19 cellular contexts compared by ENCODE assay signal in genomic region chr12:121232977-121233627, GRCh38. TPM values are rescaled to one million over a fixed set of nuclear protein-coding genes. Genes with fewer than 3 reads are reported as not detected.
A peak's percentile ranks its signal among the peaks of the same experiment; 100 is the strongest.
DNase-seq lines count a peak whose midpoint lies in the region; ATAC-seq and TF ChIP-seq lines count a peak whose summit lies in the region.
"Had no signal": no experiment of that assay in that cellular context is flagged by ENCODE, and none has a peak within 500 bp of the region (broad histone marks: within the 10 kb centered on the region; RNA-seq: fewer than 3 reads in every experiment).

No MANE protein-coding gene starts in this region.

- H4K20me1 ChIP-seq in DOHH2 (ENCODE audit: control insufficient read depth, insufficient read depth, low read depth, low read length) (no peaks in the 10 kb centered on the region), mammary epithelial cell (ENCODE audit: insufficient read depth, low read length) (no peaks in the 10 kb centered on the region)

- no peaks in the 10 kb centered on the region for H3F3A ChIP-seq in DOHH2 (ENCODE audit: control insufficient read depth, insufficient read depth)

- ATAC-seq in lower lobe of right lung, result peak; percentile 7 to 29
- ATAC-seq in HG03571 (IDR thresholded peaks at IDR 0.05; ENCODE audit: unreplicated experiment), result no peak
- ATAC-seq: activated naive CD8-positive, alpha-beta T cell treated with anti-CD3 and anti-CD28 coated beads, Interleukin-2, amount 50 U/mL, for 24 hours; esophagus mucosa; stimulated activated naive B cell treated with anti-CD40 and anti-IgM and Interleukin-4, amounts not matched to agents 10 μg/mL and 1 μg/mL and 100 μg/mL, for 72 hours had no signal

- H3K4me2 ChIP-seq in DOHH2 (ENCODE audit: low read length) (no peak overlapping the region), mammary epithelial cell (ENCODE audit: insufficient read depth, low read depth, low read length) (no peak overlapping the region)

- DNase-seq in WERI-Rb-1 (no peak), lower lobe of right lung (no peak), mammary epithelial cell (no peak), superior temporal gyrus (ENCODE audit: extremely low spot score) (no peak)
- no peak for DNase-seq in stimulated activated CD4-positive, alpha-beta T cell treated with anti-CD3 and anti-CD28 coated beads, Interleukin-4, amount 100 ng/mL, for 1 hour
- DNase-seq: activated CD4-positive, alpha-beta T cell treated with anti-CD3 and anti-CD28 coated beads, Interleukin-2, amount 50 U/mL, for 4 hours; activated naive CD8-positive, alpha-beta T cell treated with anti-CD3 and anti-CD28 coated beads, Interleukin-2, amount 50 U/mL, for 24 hours; COR-L47; EL; NCI-H1048; NCI-H2029 treated with DMSO at 0.1 percent for 48 hours; NCI-H446 treated with DMSO at 0.1 percent for 48 hours; stimulated activated CD4-positive, alpha-beta T cell treated with anti-CD3 and anti-CD28 coated beads, Interleukin-15, amount 100 ng/mL, for 24 hours; stimulated activated naive B cell treated with anti-CD40 and anti-IgM and Interleukin-4, amounts not matched to agents 10 μg/mL and 1 μg/mL and 100 μg/mL, for 72 hours had no signal

- no peak overlapping the region for H3K4me3 ChIP-seq in DOHH2 (ENCODE audit: low read length)
- no peak overlapping the region for H3K4me3 ChIP-seq in WERI-Rb-1 (ENCODE audit: low read depth, low read length)
- no peak overlapping the region for H3K4me3 ChIP-seq in lower lobe of right lung
- no peak overlapping the region for H3K4me3 ChIP-seq in mammary epithelial cell (replicated peaks in 1 of 3; ENCODE audit: insufficient read depth in 1 of 3, low read depth in 2 of 3, low read length in 3 of 3)
- H3K4me3 ChIP-seq: tibial nerve had no signal

- H3K9ac ChIP-seq in mammary epithelial cell (ENCODE audit: insufficient read depth, low read length), result no peak overlapping the region

- H3K27ac ChIP-seq in 22Rv1 (peak overlapping the region; percentile 19; the same call in 1 of the 2 replicates), DOHH2 (ENCODE audit: low read depth, low read length) (no peak overlapping the region), WERI-Rb-1 (no peak overlapping the region), lower lobe of right lung (no peak overlapping the region), mammary epithelial cell (ENCODE audit: insufficient read depth, low read depth, low read length) (no peak overlapping the region)
- H3K27ac ChIP-seq: tibial nerve had no signal

- CTCF ChIA-PET in mammary epithelial cell (lab: Charles Lee; ENCODE audit: low non-redundant PET), result no interaction called here

- 0 out of 2 replicates have a peak, but pooled peaks have one; percentile 8 for TF ChIP-seq CTCF in 22Rv1 (IDR thresholded peaks at IDR 0.05)
- peak; percentile 13 for TF ChIP-seq CTCF in DOHH2 (IDR thresholded peaks at IDR 0.05; ENCODE audit: low read depth, low read length, poor library complexity, severe bottlenecking)
- TF ChIP-seq CTCF in WERI-Rb-1 (IDR thresholded peaks at IDR 0.05; ENCODE audit: low read depth, low read length), result peak; percentile 24; the same call in 1 of the 2 replicates
- TF ChIP-seq CTCF in lower lobe of right lung (IDR thresholded peaks at IDR 0.05), result no peak
- TF ChIP-seq CTCF in mammary epithelial cell (conservative IDR thresholded peaks at IDR 0.05 in 1 of 2, IDR thresholded peaks at IDR 0.05 in 1 of 2; ENCODE audit: extremely low read depth in 1 of 2, insufficient read depth in 1 of 2, low read depth in 1 of 2, low read length in 2 of 2), result no peak

- 0 out of 2 replicates have a peak, but pooled peaks cover 2% of the 10 kb centered on the region for H3K4me1 ChIP-seq in DOHH2 (ENCODE audit: control insufficient read depth, low read length)
- H3K4me1 ChIP-seq in lower lobe of right lung, result peaks cover 19% of the 10 kb centered on the region
- H3K4me1 ChIP-seq in mammary epithelial cell (ENCODE audit: insufficient read depth, low read length), result no peaks in the 10 kb centered on the region

- no peaks in the 10 kb centered on the region for H3K9me2 ChIP-seq in DOHH2 (replicated peaks; ENCODE audit: control insufficient read depth, low read length)

- no peaks in the 10 kb centered on the region for H3K79me2 ChIP-seq in DOHH2 (ENCODE audit: control insufficient read depth, low read length)
- H3K79me2 ChIP-seq in mammary epithelial cell (ENCODE audit: insufficient read depth, low read length), result no peaks in the 10 kb centered on the region

- H3K36me3 ChIP-seq in DOHH2 (ENCODE audit: control insufficient read depth, low read length), result no peaks in the 10 kb centered on the region
- H3K36me3 ChIP-seq in WERI-Rb-1, result no peaks in the 10 kb centered on the region; the same call in 1 of the 2 replicates
- H3K36me3 ChIP-seq in lower lobe of right lung, result peaks cover 68% of the 10 kb centered on the region
- H3K36me3 ChIP-seq in mammary epithelial cell (ENCODE audit: insufficient read depth, low read length), result peaks cover 2% of the 10 kb centered on the region

- in situ Hi-C loops in mammary epithelial cell (cut with MboI; ENCODE audit: low sequenced_read_pairs in 2 of 2), result no loop called here

- no TSS peak for BruUV-seq in mammary epithelial cell (replicated peaks; lab: Mats Ljungman, UMichigan)

- dilution Hi-C loops in mammary epithelial cell (cut with HindIII; ENCODE audit: low sequenced_read_pairs), result no loop called here

- H2AFZ ChIP-seq in mammary epithelial cell (ENCODE audit: low read depth, low read length), result no peak overlapping the region

- no peaks in the 10 kb centered on the region for H3K9me3 ChIP-seq in DOHH2 (ENCODE audit: control insufficient read depth, insufficient read depth, low read length)
- H3K9me3 ChIP-seq in WERI-Rb-1 (ENCODE audit: severe bottlenecking), result no peaks in the 10 kb centered on the region
- no peaks in the 10 kb centered on the region for H3K9me3 ChIP-seq in lower lobe of right lung
- no peaks in the 10 kb centered on the region for H3K9me3 ChIP-seq in mammary epithelial cell (replicated peaks; ENCODE audit: insufficient read depth, low read length)
- H3K9me3 ChIP-seq: tibial nerve had no signal

- 80% methylated on average over 11 of the region's 14 CpGs for WGBS in mammary epithelial cell (ENCODE audit: low coverage, missing lambda C conversion rate)

- intact Hi-C loops in lower lobe of right lung (cut with DNase I) (no loop called here), mammary epithelial cell (cut with micrococcal nuclease) (no loop called here)

- H3K27me3 ChIP-seq in DOHH2 (ENCODE audit: control insufficient read depth, low read length) (no peaks in the 10 kb centered on the region), WERI-Rb-1 (ENCODE audit: insufficient read depth, low read depth, severe bottlenecking) (no peaks in the 10 kb centered on the region), lower lobe of right lung (ENCODE audit: low read depth) (no peaks in the 10 kb centered on the region), mammary epithelial cell (ENCODE audit: insufficient read depth, low read length) (no peaks in the 10 kb centered on the region)
- H3K27me3 ChIP-seq: tibial nerve had no signal

RNA-seq across cellular contexts. Expression of gene P2RX4, which starts 23.2 kb away (rescaled TPM):
- total RNA-seq in lower lobe of right lung (65.8 TPM), mammary epithelial cell (1 to 10 TPM; 5.0 to 5.4 TPM)
- 3.3 TPM for polyA plus RNA-seq in mammary epithelial cell
- polyA minus RNA-seq in mammary epithelial cell, result 14.1 TPM

Comparison
In these comparisons a context has a peak if more than half of its experiments do, and no peak if none do; other contexts are left out.
1. CTCF ChIP-seq: peak in 22Rv1 (single experiment), DOHH2 (single experiment) and WERI-Rb-1 (single experiment); none in lower lobe of right lung (single experiment) and mammary epithelial cell (0 of 2).
2. RNA of gene P2RX4, which starts 23.2 kb away (total RNA-seq): 65.8 TPM in lower lobe of right lung (single experiment); 5.0 to 5.4 TPM in mammary epithelial cell; every median in the first group is over 10 times any median in the second.